Comparison of ENCODE assay signal across 13 cellular contexts in genomic region chr10:93546995-93547394, GRCh38. TPM values are rescaled to one million over a fixed set of nuclear protein-coding genes. Genes with fewer than 3 reads are reported as not detected.
DNase-seq lines count a peak whose midpoint lies in the region; ATAC-seq, FAIRE-seq and TF ChIP-seq lines count a peak whose summit lies in the region.
"Not testable (repeated sequence)": the region's sequence is repeated elsewhere in the genome, so short reads cannot be mapped to it uniquely, and the experiment has no call there.
"Had no signal": no experiment of that assay in that cellular context is flagged by ENCODE, and none has a peak within 500 bp of the region (broad histone marks: within the 10 kb centered on the region; RNA-seq: fewer than 3 reads in every experiment).

No MANE protein-coding gene starts in this region.

- H3K9me3 ChIP-seq in A549; IMR-90 (ENCODE audit: control insufficient read depth, insufficient read depth, low read length); PC-9 (ENCODE audit: insufficient read depth, low read depth); right atrium auricular region; mucosa of descending colon; transverse colon: not testable (repeated sequence)

- not testable (repeated sequence) for H3K23ac ChIP-seq in IMR-90 (ENCODE audit: low read depth, low read length)

- H3K4me1 ChIP-seq in A549 (peaks cover 48% of the 10 kb centered on the region), PC-9 (replicated peaks; ENCODE audit: insufficient read depth) (peaks cover 21% of the 10 kb centered on the region), mucosa of descending colon (ENCODE audit: low read depth) (peaks cover 13% of the 10 kb centered on the region), transverse colon (peaks cover 0 to 24% (median 13%) of the 10 kb centered on the region in 4 donors)
- H3K4me1 ChIP-seq in IMR-90 (ENCODE audit: control insufficient read depth, insufficient read depth, low read length); right atrium auricular region: not testable (repeated sequence)

- not testable (repeated sequence) for H3K27me3 ChIP-seq in IMR-90 (ENCODE audit: control insufficient read depth, insufficient read depth, low read length); PC-9 (ENCODE audit: insufficient read depth, low read depth); right atrium auricular region; transverse colon

- H3K9me2 ChIP-seq in PC-9 (ENCODE audit: insufficient read depth) = not testable (repeated sequence)

- not testable (repeated sequence) for TF ChIP-seq CTCF in A549 (IDR thresholded peaks at IDR 0.05); IMR-90 (conservative IDR thresholded peaks at IDR 0.05; ENCODE audit: low read depth, low read length); PC-9 (conservative IDR thresholded peaks at IDR 0.05); right atrium auricular region (IDR thresholded peaks at IDR 0.05); mucosa of descending colon (IDR thresholded peaks at IDR 0.05); transverse colon (IDR thresholded peaks at IDR 0.05)

- POLR2A ChIA-PET in A549 (lab: Yijun Ruan, JAX); IMR-90 (lab: Charles Lee; ENCODE audit: unreplicated experiment); PC-9 (lab: Charles Lee; ENCODE audit: unreplicated experiment): not testable (repeated sequence)

- TF ChIP-seq EP300 in A549 (IDR thresholded peaks at IDR 0.05); transverse colon (IDR thresholded peaks at IDR 0.05; ENCODE audit: low read depth): not testable (repeated sequence)

- not testable (repeated sequence) for H4K91ac ChIP-seq in IMR-90 (ENCODE audit: insufficient read depth, low read depth, low read length)

- not testable (repeated sequence) for H3K4me3 ChIP-seq in A549; IMR-90 (ENCODE audit: insufficient read depth, low read depth, low read length); PC-9; right atrium auricular region; mucosa of descending colon; transverse colon

- not testable (repeated sequence) for H3K4me2 ChIP-seq in A549; IMR-90 (ENCODE audit: low read depth, low read length); PC-9

- not testable (repeated sequence) for H3K79me1 ChIP-seq in IMR-90 (ENCODE audit: low read depth in 1 of 2, low read length in 2 of 2)

- not testable (repeated sequence) for BruUV-seq in IMR-90 (replicated peaks; lab: Mats Ljungman, UMichigan); PC-9 (replicated peaks; lab: Mats Ljungman, UMichigan)

- 73% methylated on average over 6 of the region's 8 CpGs for WGBS in A549 (ENCODE audit: missing lambda C conversion rate)
- 87% methylated on average over 4 of the region's 8 CpGs; no CpG with 5 or more reads in 1 of the 2 experiments for WGBS in IMR-90 (ENCODE audit: extremely low coverage in 2 of 2, insufficient read length in 1 of 2), 2 experiments
- 75 to 92% methylated on average over 2 to 8 of the region's 8 CpGs for WGBS in transverse colon (ENCODE audit: low coverage in 1 of 2), 2 donors

- ATAC-seq in A549; IMR-90 (ENCODE audit: low read depth): not testable (repeated sequence)
- ATAC-seq in left colon (peak; percentile 33), mucosa of descending colon (peak; percentile 59)

- H2AK9ac ChIP-seq in IMR-90 (replicated peaks; ENCODE audit: low read depth, low read length, poor library complexity) = not testable (repeated sequence)

- DNase-seq in A549 (ENCODE audit: low read depth in 1 of 2, low spot score in 1 of 2) = peak in 1 of 2 experiments; percentile 21
- DNase-seq in IMR-90, PC-9, left colon: not testable (repeated sequence)
- DNase-seq in right atrium auricular region (ENCODE audit: low spot score) = peak; percentile 36
- DNase-seq in mucosa of descending colon = peak in 2 of 3 donors; percentile 51 to 61
- DNase-seq in transverse colon = peak; percentile 44

- not testable (repeated sequence) for H2AFZ ChIP-seq in IMR-90 (replicated peaks; ENCODE audit: low read length, poor library complexity); PC-9

- in situ Hi-C loops in IMR-90 (cut with MboI; ENCODE audit: low sequenced_read_pairs) = not testable (repeated sequence)
- in situ Hi-C loops in transverse colon (cut with MboI; ENCODE audit: low pct_ligation_motif_present in 1 of 4, low pct_unique_long_range_greater_than_20kb in 1 of 4, low sequenced_read_pairs in 3 of 4) = loop anchor here in 1 of 4 donors (10.0 kb wide), 1 partner anchor 128 kb away; no protein-coding TSS in a partner anchor

- intact Hi-C loops in IMR-90 (cut with micrococcal nuclease); left colon (cut with DNase I, micrococcal nuclease); mucosa of descending colon (cut with DNase I, micrococcal nuclease); transverse colon (cut with DNase I; ENCODE audit: low total_unique reads): not testable (repeated sequence)
- intact Hi-C loops in PC-9 (cut with micrococcal nuclease; ENCODE audit: unreplicated experiment) = loop anchor here (5.0 kb wide), 1 partner anchor 270 kb away; no protein-coding TSS in a partner anchor

- H3K14ac ChIP-seq in IMR-90 (replicated peaks; ENCODE audit: low read depth, low read length) = not testable (repeated sequence)

- not testable (repeated sequence) for TF ChIP-seq POLR2A in A549 (IDR thresholded peaks at IDR 0.05; ENCODE audit: low read length); IMR-90 (IDR thresholded peaks at IDR 0.05; ENCODE audit: low read depth, low read length); transverse colon (IDR thresholded peaks at IDR 0.05)

- peak overlapping the region; percentile 84 to 86; a peak in 5 of 6 replicates for H3K27ac ChIP-seq in A549
- H3K27ac ChIP-seq in IMR-90 (ENCODE audit: insufficient read depth, low read length); right atrium auricular region; transverse colon: not testable (repeated sequence)
- H3K27ac ChIP-seq in PC-9 = peak overlapping the region; percentile 91; the same call in 1 of the 2 replicates

- dilution Hi-C loops in IMR-90 (cut with HindIII; ENCODE audit: low sequenced_read_pairs, unreplicated experiment) = not testable (repeated sequence)

- H3K18ac ChIP-seq in IMR-90 (ENCODE audit: low read depth, low read length) = not testable (repeated sequence)

- not testable (repeated sequence) for H4K5ac ChIP-seq in IMR-90 (ENCODE audit: low read depth, low read length)

- H3K36me3 ChIP-seq in IMR-90 (ENCODE audit: control insufficient read depth, insufficient read depth, low read length); PC-9 (ENCODE audit: low read depth); right atrium auricular region; mucosa of descending colon (ENCODE audit: low read depth); transverse colon: not testable (repeated sequence)

- not testable (repeated sequence) for H3K56ac ChIP-seq in IMR-90 (ENCODE audit: extremely low read depth, insufficient read depth, low read length)

- TF ChIP-seq RAD21 in A549 (conservative IDR thresholded peaks at IDR 0.05 in 1 of 2, IDR thresholded peaks at IDR 0.05 in 1 of 2); IMR-90 (IDR thresholded peaks at IDR 0.05; ENCODE audit: low read length): not testable (repeated sequence)

- not testable (repeated sequence) for H4K20me1 ChIP-seq in IMR-90 (ENCODE audit: insufficient read depth, low read length); PC-9 (ENCODE audit: insufficient read depth)

- peaks cover 22% of the 10 kb centered on the region; the same call in 1 of the 2 replicates for H3F3A ChIP-seq in PC-9 (ENCODE audit: insufficient read depth, low read depth)

- H2BK5ac ChIP-seq in IMR-90 (ENCODE audit: low read depth, low read length, poor library complexity, severe bottlenecking) = not testable (repeated sequence)

- not testable (repeated sequence) for H3K9ac ChIP-seq in IMR-90 (ENCODE audit: low read depth, low read length)

- not testable (repeated sequence) for FAIRE-seq in A549 (lab: Jason Lieb, UNC)

- H3K4ac ChIP-seq in IMR-90 (ENCODE audit: low read depth, low read length) = peak overlapping the region; percentile 27; the same call in 1 of the 2 replicates

- 0 out of 2 replicates have a peak overlapping the region, but pooled peaks have one; percentile 10 for H2AK5ac ChIP-seq in IMR-90 (ENCODE audit: low read depth, low read length)

- H2BK20ac ChIP-seq in IMR-90 (ENCODE audit: low read depth, low read length) = not testable (repeated sequence)

- not testable (repeated sequence) for H2BK120ac ChIP-seq in IMR-90 (ENCODE audit: low read depth, low read length)

- H3K79me2 ChIP-seq in PC-9 (ENCODE audit: low read depth) = not testable (repeated sequence)

- H2BK15ac ChIP-seq in IMR-90 (ENCODE audit: low read depth, low read length) = not testable (repeated sequence)

- CTCF ChIA-PET in A549 (lab: Yijun Ruan, JAX) = interaction anchor here (0.7 kb wide), 1 partner anchor 61 kb away, joined by 4 read pairs; no protein-coding TSS in a partner anchor
- CTCF ChIA-PET in IMR-90 (lab: Yijun Ruan, JAX); PC-9 (lab: Charles Lee): not testable (repeated sequence)

- H3K9me1 ChIP-seq in IMR-90 (ENCODE audit: insufficient read depth, low read length) = not testable (repeated sequence)

- H4K8ac ChIP-seq in IMR-90 (ENCODE audit: low read depth in 2 of 2, low read length in 2 of 2) = not testable (repeated sequence)

RNA-seq across cellular contexts. Expression of gene FFAR4, which starts 19.5 kb away (rescaled TPM):
- 0.17 and 0.25 TPM in 2 replicates for polyA plus RNA-seq in A549 (2011; rRNA removed)
- 0.28 and 0.30 TPM in 2 replicates for polyA plus RNA-seq in A549 (2012; cell fraction: cytosol; rRNA removed)
- 0.14 and 0.55 TPM in 2 replicates for polyA plus RNA-seq in A549 (2012; cell fraction: nucleus; rRNA removed)
- polyA plus RNA-seq in A549 (2017; fragmentation: RNase III; extraction: RNeasy Plus Mini Kit Qiagen cat#74134 plus additional on column Dnase treatment) = 0.15 to 0.29 TPM (median 0.17 TPM) in 3 replicates
- polyA minus RNA-seq in A549 (2011; rRNA and poly(A)+ RNA removed) = 0.08 and 0.15 TPM in 2 replicates
- not detected in 2 replicates for total RNA-seq in IMR-90 (2012; rRNA removed)
- polyA plus RNA-seq in IMR-90 (2012; rRNA removed) = not detected in 2 replicates
- not detected in 2 replicates for polyA plus RNA-seq in IMR-90 (2012; cell fraction: cytosol; rRNA removed)
- not detected in 2 replicates for polyA plus RNA-seq in IMR-90 (2012; cell fraction: nucleus; rRNA removed; ENCODE audit: low replicate concordance)
- total RNA-seq in PC-9 (2021) = 0.25 TPM in 1 of 2 replicates, not detected in the other
- under 1 TPM in 1 of 2 donors, not detected in 1; 0.31 TPM for total RNA-seq in right atrium auricular region
- 10 to 100 TPM; 36.9 to 44.4 TPM for total RNA-seq in left colon
- 10 to 100 TPM; 17.4 to 36.3 (median 28.7) TPM for total RNA-seq in mucosa of descending colon
- total RNA-seq in transverse colon = 10 to 100 TPM in 3 of 4 donors, under 1 TPM in 1; 0.75 to 17.1 (median 12.9) TPM
- total RNA-seq: A172; A673; CD4-positive, alpha-beta memory T cell; CD4-positive, CD25-positive, alpha-beta regulatory T cell; CD8-positive, alpha-beta memory T cell had no signal
- polyA plus RNA-seq: AG04450; CD4-positive, alpha-beta memory T cell; CD4-positive, CD25-positive, alpha-beta regulatory T cell; CD8-positive, alpha-beta memory T cell had no signal

RNA-seq across cellular contexts. Expression of gene CEP55, which starts 50.6 kb away (rescaled TPM):
- polyA plus RNA-seq in A549 (2011; rRNA removed) (63.5 and 87.0 TPM in 2 replicates), A549 (2017; fragmentation: RNase III; extraction: RNeasy Plus Mini Kit Qiagen cat#74134 plus additional on column Dnase treatment) (51.2 to 57.9 TPM (median 52.4 TPM) in 3 replicates), IMR-90 (2012; rRNA removed) (13.8 and 15.7 TPM in 2 replicates)
- 24.7 and 26.7 TPM in 2 replicates for polyA plus RNA-seq in A549 (2012; cell fraction: cytosol; rRNA removed)
- 12.1 and 18.0 TPM in 2 replicates for polyA plus RNA-seq in A549 (2012; cell fraction: nucleus; rRNA removed)
- 12.0 and 13.0 TPM in 2 replicates for polyA minus RNA-seq in A549 (2011; rRNA and poly(A)+ RNA removed)
- total RNA-seq in IMR-90 (2012; rRNA removed) (23.5 and 30.8 TPM in 2 replicates), PC-9 (2021) (29.6 and 38.9 TPM in 2 replicates), right atrium auricular region (1 to 10 TPM in 1 of 2 donors, under 1 TPM in 1; 0.24 to 1.8 TPM), left colon (1 to 10 TPM; 2.0 to 7.4 TPM), mucosa of descending colon (10 to 100 TPM in 1 of 3 donors, 1 to 10 TPM in 2; 1.3 to 11.7 (median 2.4) TPM), transverse colon (10 to 100 TPM in 1 of 4 donors, 1 to 10 TPM in 2, not detected in 1; 1.1 to 13.1 (median 4.3) TPM)
- 2.4 and 3.8 TPM in 2 replicates for polyA plus RNA-seq in IMR-90 (2012; cell fraction: cytosol; rRNA removed)
- 1.1 and 5.1 TPM in 2 replicates for polyA plus RNA-seq in IMR-90 (2012; cell fraction: nucleus; rRNA removed; ENCODE audit: low replicate concordance)

RNA-seq across cellular contexts. Expression of gene RBP4, which starts 54.0 kb away (rescaled TPM):
- polyA plus RNA-seq in A549 (2011; rRNA removed) = 8.2 and 11.2 TPM in 2 replicates
- polyA plus RNA-seq in A549 (2012; cell fraction: cytosol; rRNA removed) = 5.1 and 5.4 TPM in 2 replicates
- 4.2 and 4.5 TPM in 2 replicates for polyA plus RNA-seq in A549 (2012; cell fraction: nucleus; rRNA removed)
- polyA plus RNA-seq in A549 (2017; fragmentation: RNase III; extraction: RNeasy Plus Mini Kit Qiagen cat#74134 plus additional on column Dnase treatment) = 5.6 to 6.2 TPM (median 6.0 TPM) in 3 replicates
- polyA minus RNA-seq in A549 (2011; rRNA and poly(A)+ RNA removed) = 3.5 and 7.2 TPM in 2 replicates
- not detected in 2 replicates for total RNA-seq in IMR-90 (2012; rRNA removed)
- not detected in 2 replicates for polyA plus RNA-seq in IMR-90 (2012; rRNA removed)
- polyA plus RNA-seq in IMR-90 (2012; cell fraction: cytosol; rRNA removed) = 0.10 and 0.39 TPM in 2 replicates
- polyA plus RNA-seq in IMR-90 (2012; cell fraction: nucleus; rRNA removed; ENCODE audit: low replicate concordance) = not detected in 2 replicates
- total RNA-seq in PC-9 (2021) = 0.57 TPM in 1 of 2 replicates, not detected in the other
- total RNA-seq in right atrium auricular region = 10 to 100 TPM; 16.2 to 48.2 TPM
- total RNA-seq in left colon = 10 to 100 TPM in 1 of 2 donors, 1 to 10 TPM in 1; 8.3 to 10.1 TPM
- total RNA-seq in mucosa of descending colon = 1 to 10 TPM; 5.2 to 7.0 (median 6.6) TPM
- total RNA-seq in transverse colon = 10 to 100 TPM in 2 of 4 donors, 1 to 10 TPM in 2; 3.4 to 18.0 (median 7.1) TPM
- total RNA-seq: A172; A673; CD4-positive, alpha-beta memory T cell; CD4-positive, CD25-positive, alpha-beta regulatory T cell; CD8-positive, alpha-beta memory T cell had no signal
- polyA plus RNA-seq: AG04450; CD4-positive, alpha-beta memory T cell; CD4-positive, CD25-positive, alpha-beta regulatory T cell; CD8-positive, alpha-beta memory T cell had no signal
